11 cellular contexts compared by ENCODE assay signal in genomic region chr1:177567393-177567792, GRCh38.
DNase-seq lines count a peak whose midpoint lies in the region; ATAC-seq and TF ChIP-seq lines count a peak whose summit lies in the region.
"Had no signal": no experiment of that assay in that cellular context is flagged by ENCODE, and none has a peak within 500 bp of the region (broad histone marks: within the 10 kb centered on the region; RNA-seq: fewer than 3 reads in every experiment).

No MANE protein-coding gene starts in this region.

- TF ChIP-seq CTCF in astrocyte of the cerebellum (IDR thresholded peaks at IDR 0.05; ENCODE audit: low read depth, low read length, missing control alignments) (peak; percentile 43), right lobe of liver (IDR thresholded peaks at IDR 0.05) (peak in 3 of 4 donors; percentile 15 to 40 (median 21)), body of pancreas (IDR thresholded peaks at IDR 0.05) (peak in 2 of 7 experiments; percentile 6 to 29)

- H3K4me3 ChIP-seq in astrocyte of the cerebellum (ENCODE audit: low read depth, low read length) (no peak overlapping the region), right lobe of liver (no peak overlapping the region), body of pancreas (no peak overlapping the region)

- no peak for TF ChIP-seq POLR2A in right lobe of liver (IDR thresholded peaks at IDR 0.05)
- TF ChIP-seq POLR2A in body of pancreas (IDR thresholded peaks at IDR 0.05): no peak

- H3K9me3 Mint-ChIP-seq in activated naive CD8-positive, alpha-beta T cell treated with anti-CD3 and anti-CD28 coated beads for 36 hours: no peaks in the 10 kb centered on the region

- H3K9me3 ChIP-seq in right lobe of liver: no peaks in the 10 kb centered on the region
- H3K9me3 ChIP-seq in body of pancreas: no peaks in the 10 kb centered on the region

- DNase-seq in EH (ENCODE audit: low read depth) (peak; percentile 9), astrocyte of the cerebellum (ENCODE audit: low read depth) (no peak), right lobe of liver (no peak), body of pancreas (no peak)
- no peak for DNase-seq in activated naive CD8-positive, alpha-beta T cell treated with anti-CD3 and anti-CD28 coated beads for 36 hours
- DNase-seq: activated CD4-positive, CD25-positive, alpha-beta regulatory T cell treated with anti-CD3 and anti-CD28 coated beads, Interleukin-2, amount 50 U/mL, for 72 hours; islet precursor cell; NCI-H187 had no signal

- WGBS in right lobe of liver (ENCODE audit: insufficient coverage, low coverage, low lambda C conversion rate, missing lambda C conversion rate): no CpG with 5 or more reads among the region's 1 CpG
- WGBS in body of pancreas, 2 donors: 51 to 59% methylated on average over 1 of the region's 1 CpG

- no peaks in the 10 kb centered on the region for H3K4me1 Mint-ChIP-seq in activated naive CD8-positive, alpha-beta T cell treated with anti-CD3 and anti-CD28 coated beads for 36 hours

- H3K27me3 ChIP-seq in right lobe of liver: no peaks in the 10 kb centered on the region
- no peaks in the 10 kb centered on the region for H3K27me3 ChIP-seq in body of pancreas

- H3K36me3 ChIP-seq in right lobe of liver: no peaks in the 10 kb centered on the region
- no peaks in the 10 kb centered on the region for H3K36me3 ChIP-seq in body of pancreas (replicated peaks in 1 of 2; ENCODE audit: insufficient read depth in 1 of 2, low read depth in 2 of 2)

- no peaks in the 10 kb centered on the region for H3K36me3 Mint-ChIP-seq in activated naive CD8-positive, alpha-beta T cell treated with anti-CD3 and anti-CD28 coated beads for 36 hours

- no peaks in the 10 kb centered on the region for H3K27me3 Mint-ChIP-seq in activated naive CD8-positive, alpha-beta T cell treated with anti-CD3 and anti-CD28 coated beads for 36 hours

- H3K27ac Mint-ChIP-seq in activated naive CD8-positive, alpha-beta T cell treated with anti-CD3 and anti-CD28 coated beads for 36 hours: no peak overlapping the region

- H3K27ac ChIP-seq in right lobe of liver: no peak overlapping the region
- H3K27ac ChIP-seq in body of pancreas: no peak overlapping the region

- peak; percentile 46 for ATAC-seq in HG03342 (IDR thresholded peaks at IDR 0.05; ENCODE audit: unreplicated experiment)
- ATAC-seq in right lobe of liver: peak in 1 of 4 donors; percentile 18
- no peak for ATAC-seq in GM21367 (IDR thresholded peaks at IDR 0.05; ENCODE audit: unreplicated experiment)
- no peak for ATAC-seq in GM19351 (IDR thresholded peaks at IDR 0.05; ENCODE audit: unreplicated experiment)
- ATAC-seq in body of pancreas: no peak

- H3K4me3 Mint-ChIP-seq in activated naive CD8-positive, alpha-beta T cell treated with anti-CD3 and anti-CD28 coated beads for 36 hours: no peak overlapping the region

- intact Hi-C loops in right lobe of liver (cut with DNase I) (no loop called here), body of pancreas (cut with DNase I) (no loop called here)

- H3K4me1 ChIP-seq in right lobe of liver (peaks cover 0 to 24% (median 3%) of the 10 kb centered on the region in 4 donors), body of pancreas (no peaks in the 10 kb centered on the region)

- in situ Hi-C loops in astrocyte of the cerebellum (cut with HindIII; ENCODE audit: low sequenced_read_pairs): no loop called here
